In the genomic region with DNA sequence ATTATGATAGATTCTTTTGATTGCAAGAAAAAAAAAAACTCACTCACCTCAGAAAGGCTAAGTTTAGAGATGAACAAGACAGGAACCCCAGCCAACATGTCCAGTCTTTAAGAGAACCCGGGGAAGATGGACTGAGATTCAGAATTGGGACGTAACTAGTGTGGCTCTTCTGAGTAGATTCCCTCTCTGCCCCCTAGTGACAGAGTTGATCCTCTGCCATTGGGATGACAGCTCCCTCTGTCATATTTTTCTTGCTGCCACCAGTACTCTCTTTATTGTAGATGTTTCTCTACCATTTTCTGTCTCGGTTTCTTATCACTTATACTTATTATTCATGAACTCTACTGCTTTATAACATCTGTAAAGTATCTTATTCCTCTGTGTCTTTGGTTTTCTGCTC, we compare ENCODE assay signal across 9 cellular contexts.
A peak's percentile ranks its signal among the peaks of the same experiment; 100 is the strongest.
DNase-seq lines count a peak whose midpoint lies in the region; ATAC-seq and TF ChIP-seq lines count a peak whose summit lies in the region.
"Had no signal": no experiment of that assay in that cellular context is flagged by ENCODE, and none has a peak within 500 bp of the region (broad histone marks: within the 10 kb centered on the region; RNA-seq: fewer than 3 reads in every experiment).

No MANE protein-coding gene starts in this region.

- H3K27me3 Mint-ChIP-seq in CD8-positive, alpha-beta T cell (ENCODE audit: low read depth), result no peaks in the 10 kb centered on the region

- H3K4me3 Mint-ChIP-seq in CD8-positive, alpha-beta T cell, result no peak overlapping the region
- H3K4me3 Mint-ChIP-seq: activated T-cell treated with anti-CD3 and anti-CD28 coated beads, Interleukin-2, amount 50 U/mL, for 72 hours had no signal

- no peak overlapping the region for H3K27ac ChIP-seq in OCI-LY7 (ENCODE audit: low read depth, low read length, poor library complexity, severe bottlenecking)
- H3K27ac ChIP-seq in CD8-positive, alpha-beta T cell (ENCODE audit: low read depth, low read length), result no peak overlapping the region

- no peaks in the 10 kb centered on the region for H3K36me3 ChIP-seq in OCI-LY7 (ENCODE audit: insufficient read depth, low read length)
- H3K36me3 ChIP-seq in CD8-positive, alpha-beta T cell (ENCODE audit: insufficient read depth, low read length), result no peaks in the 10 kb centered on the region

- no peaks in the 10 kb centered on the region for H3K4me1 Mint-ChIP-seq in CD8-positive, alpha-beta T cell (ENCODE audit: low read depth)

- TF ChIP-seq CTCF in OCI-LY7 (conservative IDR thresholded peaks at IDR 0.05; ENCODE audit: low read length) (peak; percentile 72), epithelial cell of esophagus (IDR thresholded peaks at IDR 0.05; ENCODE audit: insufficient read depth, low read depth, low read length, missing control alignments) (peak; percentile 93)
- TF ChIP-seq CTCF in CD8-positive, alpha-beta T cell (IDR thresholded peaks at IDR 0.05), result no peak

- no peak overlapping the region for H3K4me3 ChIP-seq in OCI-LY7 (ENCODE audit: low read depth, low read length, poor library complexity, severe bottlenecking)
- H3K4me3 ChIP-seq in epithelial cell of esophagus (ENCODE audit: low read length), result no peak overlapping the region
- H3K4me3 ChIP-seq in CD8-positive, alpha-beta T cell (ENCODE audit: low read depth, low read length), result no peak overlapping the region

- no peaks in the 10 kb centered on the region for H4K20me1 ChIP-seq in OCI-LY7 (ENCODE audit: insufficient read depth, low read length)

- peak; percentile 32 for DNase-seq in ELF-1 (ENCODE audit: low read depth, low spot score)
- peak; percentile 21 for DNase-seq in OCI-LY7 (ENCODE audit: low spot score)
- peak; percentile 60 for DNase-seq in epithelial cell of esophagus (ENCODE audit: low read depth)
- DNase-seq in mucosa of gallbladder (ENCODE audit: low spot score), result peak; percentile 28
- no peak for DNase-seq in CD8-positive, alpha-beta T cell
- DNase-seq in activated CD8-positive, alpha-beta memory T cell treated with anti-CD3 and anti-CD28 coated beads, Interleukin-2, amount 50 U/mL, for 4 hours, result no peak

- ATAC-seq in GM19372 (IDR thresholded peaks at IDR 0.05; ENCODE audit: low read depth, unreplicated experiment) (peak; percentile 79), HG03196 (IDR thresholded peaks at IDR 0.05; ENCODE audit: unreplicated experiment) (peak; percentile 75)
- no peak for ATAC-seq in CD8-positive, alpha-beta T cell
- ATAC-seq: activated T-cell treated with anti-CD3 and anti-CD28 coated beads, Interleukin-2, amount 50 U/mL, for 72 hours had no signal

- H3K27ac Mint-ChIP-seq in CD8-positive, alpha-beta T cell, result no peak overlapping the region
- H3K27ac Mint-ChIP-seq: activated T-cell treated with anti-CD3 and anti-CD28 coated beads, Interleukin-2, amount 50 U/mL, for 72 hours had no signal

- H3K27me3 ChIP-seq in CD8-positive, alpha-beta T cell (ENCODE audit: insufficient read depth, low read length), result no peaks in the 10 kb centered on the region

- no peak overlapping the region for H2AFZ ChIP-seq in OCI-LY7 (ENCODE audit: low read length)

- CTCF ChIA-PET in OCI-LY7 (lab: Charles Lee; ENCODE audit: unreplicated experiment), result no interaction called here
- CTCF ChIA-PET in CD8-positive, alpha-beta T cell (lab: Charles Lee), result interaction anchor here (1.4 kb wide), 1 partner anchor 11 kb away, joined by 6 read pairs; no protein-coding TSS in a partner anchor

- intact Hi-C loops in OCI-LY7 (cut with micrococcal nuclease; ENCODE audit: unreplicated experiment), result no loop called here
- intact Hi-C loops in CD8-positive, alpha-beta T cell (cut with DNase I, micrococcal nuclease), result no loop called here

- H3K36me3 Mint-ChIP-seq in CD8-positive, alpha-beta T cell, result no peaks in the 10 kb centered on the region

- no peaks in the 10 kb centered on the region for H3K9me3 ChIP-seq in OCI-LY7 (ENCODE audit: low read length)
- no peaks in the 10 kb centered on the region for H3K9me3 ChIP-seq in CD8-positive, alpha-beta T cell (ENCODE audit: low read length)

- H3K9me2 ChIP-seq in OCI-LY7 (ENCODE audit: insufficient read depth, low read length), result no peaks in the 10 kb centered on the region

- H3K79me2 ChIP-seq in OCI-LY7 (ENCODE audit: insufficient read depth, low read depth, low read length), result no peaks in the 10 kb centered on the region

- POLR2A ChIA-PET in OCI-LY7 (lab: Charles Lee), result interaction anchor here (0.7 kb wide), 1 partner anchor 910 kb away, joined by 3 read pairs; no protein-coding TSS in a partner anchor
- POLR2A ChIA-PET in CD8-positive, alpha-beta T cell (lab: Charles Lee), result no interaction called here

- no TSS peak for BruUV-seq in OCI-LY7 (replicated peaks; lab: Mats Ljungman, UMichigan)

- H3K4me1 ChIP-seq in OCI-LY7 (ENCODE audit: insufficient read depth, low read length, poor library complexity, severe bottlenecking), result no peaks in the 10 kb centered on the region
- H3K4me1 ChIP-seq in CD8-positive, alpha-beta T cell (ENCODE audit: insufficient read depth, low read length), result no peaks in the 10 kb centered on the region

- peaks cover 2% of the 10 kb centered on the region for H3K9me3 Mint-ChIP-seq in CD8-positive, alpha-beta T cell
- H3K9me3 Mint-ChIP-seq: activated T-cell treated with anti-CD3 and anti-CD28 coated beads, Interleukin-2, amount 50 U/mL, for 72 hours had no signal

- H3K4me2 ChIP-seq in OCI-LY7 (ENCODE audit: low read length), result no peak overlapping the region

Comparison
In these comparisons a context has a peak if more than half of its experiments do, and no peak if none do; other contexts are left out.
1. DNase-seq: peak in ELF-1 (single experiment), OCI-LY7 (single experiment), epithelial cell of esophagus (single experiment) and mucosa of gallbladder (single experiment); none in CD8-positive, alpha-beta T cell (0 of 7) and activated CD8-positive, alpha-beta memory T cell treated with anti-CD3 and anti-CD28 coated beads, Interleukin-2, amount 50 U/mL, for 4 hours (single experiment).